Comparison of ENCODE assay signal across 8 cellular contexts in the genomic region with DNA sequence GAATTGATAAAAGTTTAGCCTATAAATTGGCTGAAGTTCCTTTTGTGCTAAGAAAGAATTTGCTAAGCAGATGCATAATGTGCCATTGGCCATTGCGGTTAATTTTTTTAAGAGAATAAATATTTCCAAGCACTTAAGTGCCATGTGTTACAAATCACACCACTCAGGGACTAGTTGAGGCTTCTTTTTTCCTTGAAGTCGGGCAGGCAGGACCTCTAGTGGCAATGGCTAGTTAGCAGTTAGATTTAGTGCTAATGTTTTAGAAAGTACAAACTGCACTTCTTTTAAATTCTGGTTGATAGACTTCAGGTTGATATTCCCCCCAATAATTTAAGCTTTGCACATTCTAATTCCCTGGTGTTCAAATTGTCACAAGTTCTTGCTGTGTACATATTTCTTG.
DNase-seq lines count a peak whose midpoint lies in the region; ATAC-seq and TF ChIP-seq lines count a peak whose summit lies in the region.

No MANE protein-coding gene starts in this region.

- ATAC-seq in GM18868 (IDR thresholded peaks at IDR 0.05; ENCODE audit: unreplicated experiment): peak; percentile 48

- H3K4me3 ChIP-seq in AG04449 (ENCODE audit: low read depth, low read length): no peak overlapping the region

- TF ChIP-seq CTCF in AG04449 (IDR thresholded peaks at IDR 0.05; ENCODE audit: insufficient read depth, low read length, missing control alignments): peak; percentile 38

- CTCF ChIA-PET in AG04449 (lab: Yijun Ruan, JAX): interaction anchor here (1.0 to 3.3 kb wide), 10 partner anchors 10 to 240 kb away, joined by 3 to 14 read pairs (median 5); no protein-coding TSS in a partner anchor

- peak; percentile 19 for DNase-seq in AG04449 (ENCODE audit: low read depth, low spot score)
- DNase-seq in SW480 (ENCODE audit: low spot score): peak; percentile 30
- DNase-seq in hippocampal formation (lab: John Stamatoyannopoulos, UW): peak; percentile 15 to 75
- DNase-seq in GF-D8 (lab: John Stamatoyannopoulos, UW): no peak
- no peak for DNase-seq in stimulated activated naive CD4-positive, alpha-beta T cell (lab: John Stamatoyannopoulos, UW)
- no peak for DNase-seq in KG1 (lab: John Stamatoyannopoulos, UW)
- DNase-seq in T-helper 9 cell: no peak

- POLR2A ChIA-PET in AG04449 (lab: Yijun Ruan, JAX): no interaction called here

Comparison
In these comparisons a context has a peak if more than half of its experiments do, and no peak if none do; other contexts are left out.
1. DNase-seq: peak in AG04449 (single experiment), SW480 (single experiment) and hippocampal formation (2 of 2); none in GF-D8 (single experiment), stimulated activated naive CD4-positive, alpha-beta T cell (0 of 6), KG1 (single experiment) and T-helper 9 cell (single experiment).